11 cellular contexts compared by ENCODE assay signal in genomic region chr5:62268239-62268638, GRCh38. TPM values are rescaled to one million over a fixed set of nuclear protein-coding genes. Genes with fewer than 3 reads are reported as not detected.
DNase-seq lines count a peak whose midpoint lies in the region; ATAC-seq, FAIRE-seq and TF ChIP-seq lines count a peak whose summit lies in the region.
"Had no signal": no experiment of that assay in that cellular context is flagged by ENCODE, and none has a peak within 500 bp of the region (broad histone marks: within the 10 kb centered on the region; RNA-seq: fewer than 3 reads in every experiment).

No MANE protein-coding gene starts in this region.

- no peaks in the 10 kb centered on the region for H3K9me3 Mint-ChIP-seq in natural killer cell

- TF ChIP-seq POLR2A in GM12892 (IDR thresholded peaks at IDR 0.05; ENCODE audit: low read depth, low read length) = no peak

- DNase-seq in stimulated activated CD4-positive, alpha-beta T cell treated with anti-CD3 and anti-CD28 coated beads, Interleukin-4, amount 100 ng/mL, for 24 hours = peak; percentile 14
- no peak for DNase-seq in stimulated activated CD4-positive, alpha-beta T cell treated with anti-CD3 and anti-CD28 coated beads, Interleukin-15, amount 100 ng/mL, for 24 hours
- DNase-seq in NCI-H2029 (lab: John Stamatoyannopoulos, UW) = peak; percentile 69
- peak; percentile 90 for DNase-seq in epithelial cell of proximal tubule (ENCODE audit: low read depth)
- DNase-seq in natural killer cell = no peak
- DNase-seq in NCI-H2227 (lab: John Stamatoyannopoulos, UW; ENCODE audit: unreplicated experiment) = no peak
- no peak for DNase-seq in epidermal melanocyte (ENCODE audit: insufficient read length, low spot score)
- no peak for DNase-seq in GM12892 (ENCODE audit: insufficient read length)
- DNase-seq: DMS153, NCI-H2227 treated with DMSO at 0.1 percent for 48 hours had no signal

- no peaks in the 10 kb centered on the region for H3K4me1 Mint-ChIP-seq in natural killer cell

- H3K27me3 Mint-ChIP-seq in natural killer cell (ENCODE audit: low read depth in 2 of 2) = peaks cover 3 to 8% of the 10 kb centered on the region in 2 donors

- TF ChIP-seq CTCF in epithelial cell of proximal tubule (conservative IDR thresholded peaks at IDR 0.05; ENCODE audit: low read depth, low read length) (no peak), natural killer cell (IDR thresholded peaks at IDR 0.05) (no peak)

- no peak for ATAC-seq in natural killer cell

- FAIRE-seq in GM12892 (lab: Jason Lieb, UNC) = no peak

- no peaks in the 10 kb centered on the region for H3K36me3 Mint-ChIP-seq in natural killer cell

- no peak overlapping the region for H3K4me3 Mint-ChIP-seq in natural killer cell

- intact Hi-C loops in natural killer cell (cut with micrococcal nuclease) = no loop called here

- no peak overlapping the region for H3K4me3 ChIP-seq in epithelial cell of proximal tubule (ENCODE audit: low read depth, low read length)
- H3K4me3 ChIP-seq: HAP-1 had no signal

- no peak overlapping the region for H3K27ac Mint-ChIP-seq in natural killer cell

RNA-seq across cellular contexts. Expression of gene KIF2A, which starts 37.8 kb away (rescaled TPM):
- total RNA-seq in epithelial cell of proximal tubule (47.7 and 55.1 TPM in 2 replicates), natural killer cell (10 to 100 TPM; 80.4 to 95.2 (median 80.6) TPM)
- 67.4 TPM for polyA plus RNA-seq in GM12892 (2012; ENCODE audit: missing spikeins)

Comparison
In these comparisons a context has a peak if more than half of its experiments do, and no peak if none do; other contexts are left out.
1. DNase-seq: peak in stimulated activated CD4-positive, alpha-beta T cell treated with anti-CD3 and anti-CD28 coated beads, Interleukin-4, amount 100 ng/mL, for 24 hours (single experiment), NCI-H2029 (single experiment) and epithelial cell of proximal tubule (single experiment); none in stimulated activated CD4-positive, alpha-beta T cell treated with anti-CD3 and anti-CD28 coated beads, Interleukin-15, amount 100 ng/mL, for 24 hours (single experiment), natural killer cell (single experiment), NCI-H2227 (single experiment), epidermal melanocyte (single experiment) and GM12892 (single experiment).